11 cellular contexts compared by ENCODE assay signal in genomic region chr2:219369447-219369861, GRCh38. TPM values are rescaled to one million over a fixed set of nuclear protein-coding genes. Genes with fewer than 3 reads are reported as not detected.
DNase-seq lines count a peak whose midpoint lies in the region; ATAC-seq and TF ChIP-seq lines count a peak whose summit lies in the region.
"Had no signal": no experiment of that assay in that cellular context is flagged by ENCODE, and none has a peak within 500 bp of the region (broad histone marks: within the 10 kb centered on the region; RNA-seq: fewer than 3 reads in every experiment).

No MANE protein-coding gene starts in this region.

- DNase-seq in M059J (ENCODE audit: low read depth) (peak; percentile 61), breast epithelium (ENCODE audit: low spot score in 2 of 2) (peak; percentile 60 to 77), left colon (peak; percentile 36 to 52), thoracic aorta (ENCODE audit: low spot score) (no peak)
- no peak for DNase-seq in effector memory CD4-positive, alpha-beta T cell
- no peak for DNase-seq in stimulated activated CD4-positive, alpha-beta T cell treated with anti-CD3 and anti-CD28 coated beads, Interleukin-12 subunit alpha, Interleukin-12 subunit beta, amount 100 ng/mL, for 4 hours
- DNase-seq: activated CD4-positive, CD25-positive, alpha-beta regulatory T cell treated with anti-CD3 and anti-CD28 coated beads, Interleukin-2, amount 50 U/mL, for 72 hours; retina had no signal

- H3K4me1 ChIP-seq in breast epithelium (no peaks in the 10 kb centered on the region), thoracic aorta (ENCODE audit: control insufficient read depth in 1 of 2, low read depth in 2 of 2) (peaks cover 5 to 13% of the 10 kb centered on the region in 2 donors)
- no peaks in the 10 kb centered on the region for H3K4me1 ChIP-seq in effector memory CD4-positive, alpha-beta T cell (ENCODE audit: control insufficient read depth, insufficient read depth, low read length, poor library complexity, severe bottlenecking)

- TF ChIP-seq CTCF in breast epithelium (IDR thresholded peaks at IDR 0.05) (no peak), thoracic aorta (IDR thresholded peaks at IDR 0.05) (no peak)

- TF ChIP-seq POLR2A in breast epithelium (IDR thresholded peaks at IDR 0.05), result no peak

- no peaks in the 10 kb centered on the region for H3K9me3 ChIP-seq in breast epithelium
- H3K9me3 ChIP-seq in thoracic aorta, result no peaks in the 10 kb centered on the region
- no peaks in the 10 kb centered on the region for H3K9me3 ChIP-seq in effector memory CD4-positive, alpha-beta T cell (ENCODE audit: control insufficient read depth, low read length)

- intact Hi-C loops in breast epithelium (cut with DNase I; ENCODE audit: low total_unique reads), result no loop called here
- intact Hi-C loops in left colon (cut with DNase I, micrococcal nuclease), result no loop called here

- ATAC-seq in left colon (peak; percentile 75), thoracic aorta (ENCODE audit: insufficient number of reproducible peaks, low FRiP score, low read depth) (no peak), HG03095 (IDR thresholded peaks at IDR 0.05; ENCODE audit: unreplicated experiment) (no peak), GM19452 (IDR thresholded peaks at IDR 0.05; ENCODE audit: unreplicated experiment) (no peak)
- ATAC-seq: stimulated activated memory B cell treated with anti-CD40 and anti-IgM and Interleukin-4, amounts not matched to agents 10 μg/mL and 1 μg/mL and 100 μg/mL, for 72 hours had no signal

- H3K27ac ChIP-seq in breast epithelium, result peak overlapping the region; percentile 81 to 91
- peak overlapping the region; percentile 60 to 74 for H3K27ac ChIP-seq in thoracic aorta
- H3K27ac ChIP-seq in effector memory CD4-positive, alpha-beta T cell (ENCODE audit: insufficient read depth, low read length, poor library complexity, severe bottlenecking), result no peak overlapping the region

- H3K36me3 ChIP-seq in breast epithelium (no peaks in the 10 kb centered on the region), thoracic aorta (peaks cover 9% of the 10 kb centered on the region)
- peaks cover 13% of the 10 kb centered on the region for H3K36me3 ChIP-seq in effector memory CD4-positive, alpha-beta T cell (ENCODE audit: control insufficient read depth, insufficient read depth, low read length)

- peak overlapping the region in 1 of 3 donors; percentile 56 for H3K4me3 ChIP-seq in breast epithelium
- H3K4me3 ChIP-seq in thoracic aorta, result peak overlapping the region; percentile 67
- H3K4me3 ChIP-seq in effector memory CD4-positive, alpha-beta T cell (ENCODE audit: insufficient read depth, low read depth, low read length, poor library complexity, severe bottlenecking), result no peak overlapping the region

- H3K27me3 ChIP-seq in breast epithelium (no peaks in the 10 kb centered on the region), thoracic aorta (replicated peaks; ENCODE audit: insufficient read depth) (no peaks in the 10 kb centered on the region)
- no peaks in the 10 kb centered on the region for H3K27me3 ChIP-seq in effector memory CD4-positive, alpha-beta T cell (replicated peaks; ENCODE audit: control insufficient read depth, insufficient read depth, low read length, poor library complexity, severe bottlenecking)

RNA-seq across cellular contexts. Expression of gene DNPEP, which starts 18.3 kb away (rescaled TPM):
- total RNA-seq in M059J (2014; rRNA removed; shearing (Covaris generic)), result 75.8 and 88.2 TPM in 2 replicates
- total RNA-seq in breast epithelium (10 to 100 TPM; 49.8 to 81.9 (median 79.0) TPM), left colon (100 to 1,000 TPM in 1 of 2 donors, 10 to 100 TPM in 1; 94.2 to 130 TPM), thoracic aorta (10 to 100 TPM; 42.7 to 51.2 TPM)

RNA-seq across cellular contexts. Expression of gene RESP18, which starts 36.9 kb away (rescaled TPM):
- not detected in 2 replicates for total RNA-seq in M059J (2014; rRNA removed; shearing (Covaris generic))
- not detected for total RNA-seq in breast epithelium
- total RNA-seq in left colon, result not detected
- not detected for total RNA-seq in thoracic aorta

RNA-seq across cellular contexts. Expression of gene DES, which starts 48.7 kb away (rescaled TPM):
- 0.37 TPM in 1 of 2 replicates, not detected in the other for total RNA-seq in M059J (2014; rRNA removed; shearing (Covaris generic))
- total RNA-seq in breast epithelium (10 to 100 TPM; 17.1 to 29.6 (median 29.5) TPM), left colon (100 to 1,000 TPM in 1 of 2 donors, 10 to 100 TPM in 1; 18.5 to 706 TPM), thoracic aorta (100 to 1,000 TPM; 146 to 302 TPM)

Comparison
In these comparisons a context has a peak if more than half of its experiments do, and no peak if none do; other contexts are left out.
1. DNase-seq: peak in M059J (single experiment), breast epithelium (2 of 2) and left colon (2 of 2); none in thoracic aorta (single experiment), effector memory CD4-positive, alpha-beta T cell (0 of 3) and stimulated activated CD4-positive, alpha-beta T cell treated with anti-CD3 and anti-CD28 coated beads, Interleukin-12 subunit alpha, Interleukin-12 subunit beta, amount 100 ng/mL, for 4 hours (single experiment).
2. RNA of gene DES, which starts 48.7 kb away (total RNA-seq): 18.5 to 706 TPM in left colon, 146 to 302 TPM in thoracic aorta and 17.1 to 29.6 TPM in breast epithelium; 0.37 TPM in M059J; every median in the first group is over 10 times any median in the second.